In the genomic region with DNA sequence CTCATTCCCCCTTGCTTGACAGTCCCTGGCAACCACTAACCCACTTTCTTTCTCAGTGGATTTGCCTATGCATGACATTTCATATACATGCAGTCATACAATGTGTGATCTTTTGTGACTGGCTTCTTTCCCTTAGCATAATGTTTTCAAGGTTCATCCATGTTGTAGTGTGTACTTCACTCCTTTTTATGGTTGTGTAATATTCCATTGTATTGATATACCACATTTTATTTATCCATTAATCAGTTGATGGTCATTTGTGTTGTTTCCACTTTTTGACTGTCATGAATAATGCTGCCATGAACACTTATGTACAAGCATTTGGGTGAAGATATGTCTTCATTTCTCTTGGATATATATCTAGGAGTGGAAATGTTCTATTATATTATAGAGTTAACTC, we compare ENCODE assay signal across 26 cellular contexts.
"Had no signal": no experiment of that assay in that cellular context is flagged by ENCODE, and none has a peak within 500 bp of the region (broad histone marks: within the 10 kb centered on the region; RNA-seq: fewer than 3 reads in every experiment).

No MANE protein-coding gene starts in this region.

- DNase-seq: stimulated activated CD4-positive, alpha-beta T cell treated with anti-CD3 and anti-CD28 coated beads, Interleukin-2, amount 100 ng/mL, for 48 hours; stimulated activated CD4-positive, alpha-beta T cell treated with anti-CD3 and anti-CD28 coated beads, Interleukin-4, amount 100 ng/mL, for 1 hour; stimulated activated CD4-positive, alpha-beta T cell treated with anti-CD3 and anti-CD28 coated beads, Interleukin-4, amount 100 ng/mL, for 24 hours; stimulated activated CD4-positive, alpha-beta T cell treated with anti-CD3 and anti-CD28 coated beads, Interleukin-4, amount 100 ng/mL, for 4 hours; stimulated activated CD8-positive, alpha-beta memory T cell treated with anti-CD3 and anti-CD28 coated beads, Interleukin-4, amount 100 ng/mL, for 48 hours; stimulated activated naive B cell treated with anti-CD40 and anti-IgM and Interleukin-4, amounts not matched to agents 10 μg/mL and 1 μg/mL and 100 μg/mL, for 72 hours; stimulated activated naive CD4-positive, alpha-beta T cell; stimulated activated naive CD4-positive, alpha-beta T cell treated with Interleukin-2 at 50 U/mL for 16 hours; stimulated activated naive CD8-positive, alpha-beta T cell treated with anti-CD3 and anti-CD28 coated beads, Interleukin-15, amount 100 ng/mL, for 72 hours; stimulated activated naive CD8-positive, alpha-beta T cell treated with anti-CD3 and anti-CD28 coated beads, Interleukin-15, Interleukin-2, amounts not matched to agents 100 U/mL and 50 U/mL, for 24 hours; stomach; substantia nigra; testis; thyroid gland; tibial artery; transverse colon; trophoblast cell; upper lobe of left lung; upper lobe of right lung; uterus had no signal

- H3K36me3 ChIP-seq: stomach, suprapubic skin, thoracic aorta, thyroid gland, tibial artery, tibial nerve, transverse colon, upper lobe of left lung, upper lobe of right lung, uterus, vagina had no signal

- H3K4me1 ChIP-seq: stomach, suprapubic skin, testis, thyroid gland, tibial artery, transverse colon, upper lobe of left lung, upper lobe of right lung, uterus, vagina had no signal

- H3K4me3 ChIP-seq: stomach, suprapubic skin, testis, thoracic aorta, thyroid gland, tibial artery, tibial nerve, transverse colon, upper lobe of left lung, upper lobe of right lung, uterus, vagina had no signal

- ATAC-seq: stimulated activated effector memory CD8-positive, alpha-beta T cell treated with anti-CD3 and anti-CD28 coated beads, Interleukin-12 subunit alpha, Interleukin-12 subunit beta, amount 100 ng/mL, for 72 hours; stimulated activated memory B cell treated with anti-CD40 and anti-IgM and Interleukin-4, amounts not matched to agents 10 μg/mL and 1 μg/mL and 100 μg/mL, for 72 hours; stimulated activated naive B cell treated with anti-CD40 and anti-IgM and Interleukin-4, amounts not matched to agents 10 μg/mL and 1 μg/mL and 100 μg/mL, for 72 hours; stimulated activated naive CD8-positive, alpha-beta T cell treated with anti-CD3 and anti-CD28 coated beads, Interleukin-15, amount 100 ng/mL, for 72 hours; stimulated activated naive CD8-positive, alpha-beta T cell treated with anti-CD3 and anti-CD28 coated beads, Interleukin-15, Interleukin-2, amounts not matched to agents 100 U/mL and 50 U/mL, for 24 hours; upper lobe of right lung had no signal

- H3K27me3 ChIP-seq: stomach, suprapubic skin, testis, thyroid gland, tibial artery, tibial nerve, transverse colon, upper lobe of left lung, upper lobe of right lung, uterus, vagina had no signal

- H3K9me3 ChIP-seq: testis, thoracic aorta, thyroid gland, transverse colon, upper lobe of right lung, uterus, vagina had no signal

- H3K27ac ChIP-seq: stomach, suprapubic skin, testis, thoracic aorta, thyroid gland, tibial artery, tibial nerve, transverse colon, upper lobe of left lung, upper lobe of right lung, uterus, vagina had no signal
